In genomic region chr2:120774557-120775160, GRCh38 we compare ENCODE assay signal across 23 cellular contexts. TPM values are rescaled to one million over a fixed set of nuclear protein-coding genes. Genes with fewer than 3 reads are reported as not detected.
"Had no signal": no experiment of that assay in that cellular context is flagged by ENCODE, and none has a peak within 500 bp of the region (broad histone marks: within the 10 kb centered on the region; RNA-seq: fewer than 3 reads in every experiment).

No MANE protein-coding gene starts in this region.

- H3K36me3 Mint-ChIP-seq: naive B cell had no signal

- ATAC-seq: activated CD4-positive, alpha-beta T cell treated with anti-CD3 and anti-CD28 coated beads for 36 hours; activated T-cell treated with anti-CD3 and anti-CD28 coated beads, Interleukin-2, amount 50 U/mL, for 4 hours; left colon had no signal

- DNase-seq: activated CD4-positive, alpha-beta memory T cell treated with anti-CD3 and anti-CD28 coated beads, Interleukin-2, amount 10 ng/mL, durations not matched to agents 7 days and 5 days; activated CD4-positive, alpha-beta T cell treated with anti-CD3 and anti-CD28 coated beads for 36 hours; activated effector memory CD4-positive, alpha-beta T cell treated with Interleukin-2 at 50 U/mL for 16 hours; activated naive CD4-positive, alpha-beta T cell treated with anti-CD3 and anti-CD28 coated beads, Interleukin-2, amount 50 U/mL, for 16 hours; activated T-cell treated with anti-CD3 and anti-CD28 coated beads, Interleukin-2, amount 50 U/mL, for 4 hours; central memory CD4-positive, alpha-beta T cell; cortex of kidney; effector CD4-positive, alpha-beta T cell; foreskin fibroblast; left colon; naive B cell; stimulated activated CD4-positive, alpha-beta T cell treated with anti-CD3 and anti-CD28 coated beads, Interleukin-4, amount 100 ng/mL, for 24 hours; stimulated activated CD8-positive, alpha-beta memory T cell treated with anti-CD3 and anti-CD28 coated beads, Interleukin-4, amount 100 ng/mL, for 48 hours; stimulated activated naive CD4-positive, alpha-beta T cell treated with Interleukin-2 at 50 U/mL for 16 hours; substantia nigra; WERI-Rb-1 had no signal

- H3K9me3 Mint-ChIP-seq: activated CD4-positive, alpha-beta memory T cell treated with anti-CD3 and anti-CD28 coated beads, Interleukin-2, amount 10 ng/mL, durations not matched to agents 7 days and 5 days; activated T-cell treated with anti-CD3 and anti-CD28 coated beads, Interleukin-2, amount 50 U/mL, for 4 hours; naive B cell; T-helper 1 cell treated with Interleukin-12 subunit alpha and Interleukin-12 subunit beta and Interleukin-4 antibody, amounts not matched to agents 30 μg/mL and 1 μg/mL, for 36 hours had no signal

- H3K4me3 ChIP-seq: SK-N-MC, skin epidermis, tibial nerve had no signal

- H3K27me3 ChIP-seq: tibial nerve had no signal

- H3K27ac ChIP-seq: SK-N-MC, tibial nerve, WERI-Rb-1 had no signal

- H3K27me3 Mint-ChIP-seq: activated CD4-positive, alpha-beta memory T cell treated with anti-CD3 and anti-CD28 coated beads, Interleukin-2, amount 10 ng/mL, durations not matched to agents 7 days and 5 days; activated CD4-positive, alpha-beta T cell treated with anti-CD3 and anti-CD28 coated beads for 36 hours had no signal

- H3K9me3 ChIP-seq: tibial nerve had no signal

- H3K4me1 Mint-ChIP-seq: activated CD4-positive, alpha-beta memory T cell treated with anti-CD3 and anti-CD28 coated beads, Interleukin-2, amount 10 ng/mL, durations not matched to agents 7 days and 5 days; activated CD4-positive, alpha-beta T cell treated with anti-CD3 and anti-CD28 coated beads for 36 hours; naive B cell had no signal

- H3K4me3 Mint-ChIP-seq: activated CD4-positive, alpha-beta memory T cell treated with anti-CD3 and anti-CD28 coated beads, Interleukin-2, amount 10 ng/mL, durations not matched to agents 7 days and 5 days; activated CD4-positive, alpha-beta T cell treated with anti-CD3 and anti-CD28 coated beads for 36 hours; activated T-cell treated with anti-CD3 and anti-CD28 coated beads, Interleukin-2, amount 50 U/mL, for 4 hours; naive B cell; T-helper 1 cell treated with Interleukin-12 subunit alpha and Interleukin-12 subunit beta and Interleukin-4 antibody, amounts not matched to agents 30 μg/mL and 1 μg/mL, for 36 hours had no signal

- H3K27ac Mint-ChIP-seq: activated CD4-positive, alpha-beta memory T cell treated with anti-CD3 and anti-CD28 coated beads, Interleukin-2, amount 10 ng/mL, durations not matched to agents 7 days and 5 days; activated CD4-positive, alpha-beta T cell treated with anti-CD3 and anti-CD28 coated beads for 36 hours; naive B cell; T-helper 1 cell treated with Interleukin-12 subunit alpha and Interleukin-12 subunit beta and Interleukin-4 antibody, amounts not matched to agents 30 μg/mL and 1 μg/mL, for 36 hours had no signal

- FAIRE-seq: endothelial cell of umbilical vein had no signal

- H3K36me3 ChIP-seq: tibial nerve, WERI-Rb-1 had no signal

RNA-seq across cellular contexts. Expression of gene GLI2, which starts 39.0 kb away (rescaled TPM):
- total RNA-seq: activated CD4-positive, alpha-beta T cell treated with anti-CD3 and anti-CD28 coated beads for 36 hours; lung microvascular endothelial cell; mononuclear cell had no signal
- polyA plus RNA-seq: endothelial cell of umbilical vein had no signal
